ENCODE assay signal across 22 cellular contexts in genomic region chrX:125778256-125778655, GRCh38.
DNase-seq lines count a peak whose midpoint lies in the region; FAIRE-seq and TF ChIP-seq lines count a peak whose summit lies in the region.
"Had no signal": no experiment of that assay in that cellular context is flagged by ENCODE, and none has a peak within 500 bp of the region (broad histone marks: within the 10 kb centered on the region; RNA-seq: fewer than 3 reads in every experiment).

No MANE protein-coding gene starts in this region.

- intact Hi-C loops in kidney (cut with DNase I): no loop called here

- no peak overlapping the region for H3K27ac ChIP-seq in kidney (ENCODE audit: low read depth in 2 of 2, low read length in 2 of 2)
- H3K27ac ChIP-seq: HL-60 had no signal

- H3K9me3 ChIP-seq in HAP-1 (no peaks in the 10 kb centered on the region), kidney (ENCODE audit: control insufficient read depth in 1 of 2, low read length in 2 of 2) (no peaks in the 10 kb centered on the region)
- H3K9me3 ChIP-seq: BE2C had no signal

- no peak overlapping the region for H3K4me3 ChIP-seq in HAP-1
- H3K4me3 ChIP-seq in bronchial epithelial cell (ENCODE audit: low read depth, low read length): no peak overlapping the region
- H3K4me3 ChIP-seq in kidney (ENCODE audit: low read length in 2 of 2): no peak overlapping the region
- H3K4me3 ChIP-seq: K562 had no signal

- FAIRE-seq in bronchial epithelial cell (lab: Jason Lieb, UNC) (no peak), kidney (lab: Jason Lieb, UNC) (peak; percentile 54)
- FAIRE-seq: D721Med, GM19239, H1, K562 had no signal

- H3K4me1 ChIP-seq in HAP-1: peaks cover 46% of the 10 kb centered on the region
- H3K4me1 ChIP-seq in kidney (ENCODE audit: control insufficient read depth in 1 of 2, insufficient read depth in 1 of 2, low read depth in 1 of 2, low read length in 2 of 2): no peaks in the 10 kb centered on the region
- H3K4me1 ChIP-seq: BE2C had no signal

- DNase-seq in ACHN (peak; percentile 22), HAP-1 (ENCODE audit: low spot score in 2 of 2) (peak; percentile 21 to 42), bronchial epithelial cell (ENCODE audit: low read depth) (peak; percentile 0), kidney (no peak), putamen (ENCODE audit: low spot score) (no peak), NCI-H345 treated with DMSO at 0.1 percent for 48 hours (lab: John Stamatoyannopoulos, UW; ENCODE audit: unreplicated experiment) (no peak), DMS153 treated with DMSO at 0.1 percent for 48 hours (lab: John Stamatoyannopoulos, UW; ENCODE audit: unreplicated experiment) (no peak)
- no peak for DNase-seq in central memory CD4-positive, alpha-beta T cell
- DNase-seq: BE2C; C1 segment of cervical spinal cord; CD4-positive, CD25-positive, alpha-beta regulatory T cell; CD8-positive, alpha-beta memory T cell; COR-L47; DMS79; GDM1; H9; IMR-90 had no signal

- no peaks in the 10 kb centered on the region for H3K36me3 ChIP-seq in HAP-1 (replicated peaks)
- H3K36me3 ChIP-seq in bronchial epithelial cell (ENCODE audit: control insufficient read depth, insufficient read depth, low read length): no peaks in the 10 kb centered on the region
- no peaks in the 10 kb centered on the region for H3K36me3 ChIP-seq in kidney (ENCODE audit: control insufficient read depth in 1 of 2, insufficient read depth in 2 of 2, low read length in 2 of 2)
- H3K36me3 ChIP-seq: BE2C had no signal

- in situ Hi-C loops in ACHN (cut with HindIII; ENCODE audit: low pct_ligation_motif_present, low pct_unique_long_range_greater_than_20kb, low sequenced_read_pairs) (no loop called here), HAP-1 (cut with MboI; ENCODE audit: low sequenced_read_pairs) (no loop called here)

- H3K9ac ChIP-seq in kidney (ENCODE audit: low read length in 2 of 2): no peak overlapping the region

- TF ChIP-seq CTCF in bronchial epithelial cell (IDR thresholded peaks at IDR 0.05; ENCODE audit: insufficient read depth, low read length, severe bottlenecking) (no peak), kidney (IDR thresholded peaks at IDR 0.05; ENCODE audit: borderline replicate concordance, extremely low read depth, insufficient read depth) (no peak)

- H3K27me3 ChIP-seq in HAP-1 (ENCODE audit: low read depth) (no peaks in the 10 kb centered on the region), bronchial epithelial cell (ENCODE audit: control insufficient read depth, insufficient read depth, low read length) (no peaks in the 10 kb centered on the region)
- H3K27me3 ChIP-seq: BE2C had no signal

Comparison
In these comparisons a context has a peak if more than half of its experiments do, and no peak if none do; other contexts are left out.
1. DNase-seq: peak in ACHN (single experiment), HAP-1 (2 of 2) and bronchial epithelial cell (single experiment); none in kidney (single experiment), central memory CD4-positive, alpha-beta T cell (single experiment), putamen (single experiment), NCI-H345 treated with DMSO at 0.1 percent for 48 hours (single experiment) and DMS153 treated with DMSO at 0.1 percent for 48 hours (single experiment).